In genomic region chr12:120317258-120318105, GRCh38 we compare ENCODE assay signal across 8 cellular contexts. TPM values are rescaled to one million over a fixed set of nuclear protein-coding genes. Genes with fewer than 3 reads are reported as not detected.
DNase-seq lines count a peak whose midpoint lies in the region; ATAC-seq and TF ChIP-seq lines count a peak whose summit lies in the region.

No MANE protein-coding gene starts in this region.

- H3K4me1 ChIP-seq in duodenal mucosa (ENCODE audit: control insufficient read depth in 1 of 2, insufficient read depth in 2 of 2, low read length in 2 of 2) = peaks cover 21 to 27% of the 10 kb centered on the region in 2 donors

- no peaks in the 10 kb centered on the region for H3K27me3 ChIP-seq in CD4-positive, alpha-beta T cell (ENCODE audit: control insufficient read depth, insufficient read depth, low read length)
- H3K27me3 ChIP-seq in duodenal mucosa (ENCODE audit: control insufficient read depth in 1 of 2, insufficient read depth in 2 of 2, low read length in 2 of 2) = no peaks in the 10 kb centered on the region

- TF ChIP-seq CTCF in CD4-positive, alpha-beta T cell (IDR thresholded peaks at IDR 0.05) = peak; percentile 66
- peak in 1 of 3 donors; percentile 92 for TF ChIP-seq CTCF in lower leg skin (IDR thresholded peaks at IDR 0.05)

- H3K27me3 Mint-ChIP-seq in CD4-positive, alpha-beta T cell = no peaks in the 10 kb centered on the region
- H3K27me3 Mint-ChIP-seq in activated CD4-positive, alpha-beta memory T cell treated with anti-CD3 and anti-CD28 coated beads for 36 hours = no peaks in the 10 kb centered on the region

- ATAC-seq in CD4-positive, alpha-beta T cell (ENCODE audit: poor library complexity) = peak; percentile 98
- ATAC-seq in GM19397 (IDR thresholded peaks at IDR 0.05; ENCODE audit: unreplicated experiment) = peak; percentile 98
- peak; percentile 96 for ATAC-seq in HG03571 (IDR thresholded peaks at IDR 0.05; ENCODE audit: unreplicated experiment)

- H3K9me3 ChIP-seq in CD4-positive, alpha-beta T cell (ENCODE audit: control insufficient read depth, low read length) = no peaks in the 10 kb centered on the region
- H3K9me3 ChIP-seq in duodenal mucosa (ENCODE audit: control insufficient read depth in 1 of 2, low read length in 2 of 2) = no peaks in the 10 kb centered on the region

- 0 to 1% methylated on average over 36 to 41 of the region's 41 CpGs for whole genome bisulfite sequencing in lower leg skin, 2 donors

- peak overlapping the region; percentile 97 for H3K27ac ChIP-seq in CD4-positive, alpha-beta T cell (ENCODE audit: low read depth, low read length)
- peak overlapping the region; percentile 87 for H3K27ac ChIP-seq in duodenal mucosa (ENCODE audit: low read depth, low read length)

- peak; percentile 99 to 100 (median 100) for DNase-seq in CD4-positive, alpha-beta T cell
- DNase-seq in NCI-H774 (lab: John Stamatoyannopoulos, UW) = peak; percentile 100
- DNase-seq in activated CD4-positive, alpha-beta memory T cell treated with anti-CD3 and anti-CD28 coated beads for 36 hours = peak; percentile 100
- DNase-seq in lower leg skin (ENCODE audit: low spot score in 2 of 2) = peak; percentile 100
- peak; percentile 99 to 100 for DNase-seq in stimulated activated CD4-positive, alpha-beta T cell treated with anti-CD3 and anti-CD28 coated beads, Interleukin-4, amount 100 ng/mL, for 48 hours (ENCODE audit: low read depth in 2 of 2)

- H3K4me1 Mint-ChIP-seq in CD4-positive, alpha-beta T cell (ENCODE audit: low read depth) = peaks cover 16% of the 10 kb centered on the region
- H3K4me1 Mint-ChIP-seq in activated CD4-positive, alpha-beta memory T cell treated with anti-CD3 and anti-CD28 coated beads for 36 hours (ENCODE audit: low read depth) = peaks cover 13% of the 10 kb centered on the region

- no peaks in the 10 kb centered on the region for H3K36me3 Mint-ChIP-seq in CD4-positive, alpha-beta T cell (ENCODE audit: low read depth)
- no peaks in the 10 kb centered on the region for H3K36me3 Mint-ChIP-seq in activated CD4-positive, alpha-beta memory T cell treated with anti-CD3 and anti-CD28 coated beads for 36 hours

- TF ChIP-seq POLR2A in lower leg skin (IDR thresholded peaks at IDR 0.05) = peak in 1 of 2 donors; percentile 73

- POLR2A ChIA-PET in CD4-positive, alpha-beta T cell (lab: Charles Lee) = interaction anchor here (0.8 to 7.6 kb wide), 8 partner anchors 15 to 328 kb away, joined by 3 to 127 read pairs (median 6); partner anchors contain the start of genes BICDL1, RNU4-1, RNU4-2 and RPLP0
- POLR2A ChIA-PET in activated CD4-positive, alpha-beta memory T cell treated with anti-CD3 and anti-CD28 coated beads for 36 hours (lab: Charles Lee) = interaction anchor here (0.6 to 2.3 kb wide), 5 partner anchors 15 to 117 kb away, joined by 3 to 30 read pairs (median 7); partner anchors contain the start of genes RNU4-1, RNU4-2, RPLP0 and SIRT4

- intact Hi-C loops in CD4-positive, alpha-beta T cell (cut with DNase I, micrococcal nuclease) = loop anchor here (1.0 kb wide), 2 partner anchors 15 to 24 kb away; partner anchors contain the start of genes SIRT4 (in 2 of the 2) and RNU4-1 (in 1 of the 2)
- intact Hi-C loops in activated CD4-positive, alpha-beta memory T cell treated with anti-CD3 and anti-CD28 coated beads for 36 hours (cut with micrococcal nuclease) = loop anchor here (1.0 to 2.0 kb wide), 7 partner anchors 8 to 369 kb away; partner anchors contain the start of genes COQ5, COX6A1, MLEC and RNU4-1
- intact Hi-C loops in lower leg skin (cut with DNase I; ENCODE audit: low total_unique reads) = no loop called here

- peak overlapping the region; percentile 83 to 93 for H3K4me3 ChIP-seq in duodenal mucosa (ENCODE audit: low read depth in 1 of 2, low read length in 2 of 2)
- H3K4me3 ChIP-seq in lower leg skin (ENCODE audit: low read depth, poor library complexity, severe bottlenecking) = peak overlapping the region; percentile 30

- CTCF ChIA-PET in CD4-positive, alpha-beta T cell (lab: Charles Lee) = interaction anchor here (0.6 to 2.5 kb wide), 10 partner anchors 11 to 561 kb away, joined by 3 to 27 read pairs (median 4); partner anchors contain the start of genes PXN, RNU4-2 and SIRT4
- CTCF ChIA-PET in activated CD4-positive, alpha-beta memory T cell treated with anti-CD3 and anti-CD28 coated beads for 36 hours (lab: Charles Lee) = interaction anchor here (0.6 to 1.9 kb wide), 10 partner anchors 9 to 179 kb away, joined by 3 to 25 read pairs (median 5); partner anchors contain the start of genes PLA2G1B, RPLP0 and SIRT4

- H3K27ac Mint-ChIP-seq in CD4-positive, alpha-beta T cell = peak overlapping the region; percentile 95
- peak overlapping the region; percentile 88 for H3K27ac Mint-ChIP-seq in activated CD4-positive, alpha-beta memory T cell treated with anti-CD3 and anti-CD28 coated beads for 36 hours

- H3K9me3 Mint-ChIP-seq in CD4-positive, alpha-beta T cell = no peaks in the 10 kb centered on the region
- H3K9me3 Mint-ChIP-seq in activated CD4-positive, alpha-beta memory T cell treated with anti-CD3 and anti-CD28 coated beads for 36 hours = no peaks in the 10 kb centered on the region

- H3K9ac ChIP-seq in duodenal mucosa (ENCODE audit: low read depth in 1 of 2, low read length in 2 of 2) = peak overlapping the region; percentile 93 to 97

- H3K4me3 Mint-ChIP-seq in CD4-positive, alpha-beta T cell = peak overlapping the region; percentile 89
- H3K4me3 Mint-ChIP-seq in activated CD4-positive, alpha-beta memory T cell treated with anti-CD3 and anti-CD28 coated beads for 36 hours = peak overlapping the region; percentile 90

- H3K36me3 ChIP-seq in duodenal mucosa (ENCODE audit: control insufficient read depth in 1 of 2, insufficient read depth in 2 of 2, low read length in 2 of 2) = no peaks in the 10 kb centered on the region

RNA-seq across cellular contexts. Expression of gene PLA2G1B, which starts 10.1 kb away (rescaled TPM):
- total RNA-seq in CD4-positive, alpha-beta T cell = not detected
- not detected for total RNA-seq in activated CD4-positive, alpha-beta memory T cell treated with anti-CD3 and anti-CD28 coated beads for 36 hours
- total RNA-seq in lower leg skin = not detected

RNA-seq across cellular contexts. Expression of gene SIRT4, which starts 15.4 kb away (rescaled TPM):
- total RNA-seq in CD4-positive, alpha-beta T cell = under 1 TPM in 1 of 2 experiments, not detected in 1; 0.59 TPM
- 1 to 10 TPM; 1.8 to 2.0 TPM for total RNA-seq in activated CD4-positive, alpha-beta memory T cell treated with anti-CD3 and anti-CD28 coated beads for 36 hours
- total RNA-seq in lower leg skin = 1 to 10 TPM in 3 of 4 donors, under 1 TPM in 1; 0.49 to 4.1 (median 2.8) TPM

RNA-seq across cellular contexts. Expression of gene RNU4-1, which starts 24.4 kb away (rescaled TPM):
- total RNA-seq in CD4-positive, alpha-beta T cell = 1,000 to 10,000 TPM in 1 of 2 experiments, 100 to 1,000 TPM in 1; 913 to 1,035 TPM
- 1,000 to 10,000 TPM; 1,180 to 1,201 TPM for total RNA-seq in activated CD4-positive, alpha-beta memory T cell treated with anti-CD3 and anti-CD28 coated beads for 36 hours
- total RNA-seq in lower leg skin = under 1 TPM in 2 of 4 donors, not detected in 2; under 0.01 TPM

RNA-seq across cellular contexts. Expression of gene RNU4-2, which starts 25.8 kb away (rescaled TPM):
- 1,000 to 10,000 TPM; 8,097 to 9,671 TPM for total RNA-seq in CD4-positive, alpha-beta T cell
- 1,000 to 10,000 TPM; 2,395 to 2,750 TPM for total RNA-seq in activated CD4-positive, alpha-beta memory T cell treated with anti-CD3 and anti-CD28 coated beads for 36 hours
- under 1 TPM in 2 of 4 donors, not detected in 2; under 0.01 TPM for total RNA-seq in lower leg skin

RNA-seq across cellular contexts. Expression of gene MSI1, which starts 51.5 kb away (rescaled TPM):
- total RNA-seq in CD4-positive, alpha-beta T cell = not detected
- 1 to 10 TPM; 1.5 to 2.7 TPM for total RNA-seq in activated CD4-positive, alpha-beta memory T cell treated with anti-CD3 and anti-CD28 coated beads for 36 hours
- total RNA-seq in lower leg skin = under 1 TPM in 2 of 4 donors, not detected in 2; 0.07 to 0.39 TPM

Comparison
In these comparisons a context has a peak if more than half of its experiments do, and no peak if none do; other contexts are left out.
1. Peak in every context shown above with its lines: DNase-seq, ATAC-seq, H3K4me3 ChIP-seq and H3K27ac ChIP-seq.
2. RNA of gene RNU4-1, which starts 24.4 kb away (total RNA-seq): 1,180 to 1,201 TPM in activated CD4-positive, alpha-beta memory T cell treated with anti-CD3 and anti-CD28 coated beads for 36 hours and 913 to 1,035 TPM in CD4-positive, alpha-beta T cell; under 0.01 TPM in lower leg skin; every median in the first group is over 100 times any median in the second.